In the genomic region with DNA sequence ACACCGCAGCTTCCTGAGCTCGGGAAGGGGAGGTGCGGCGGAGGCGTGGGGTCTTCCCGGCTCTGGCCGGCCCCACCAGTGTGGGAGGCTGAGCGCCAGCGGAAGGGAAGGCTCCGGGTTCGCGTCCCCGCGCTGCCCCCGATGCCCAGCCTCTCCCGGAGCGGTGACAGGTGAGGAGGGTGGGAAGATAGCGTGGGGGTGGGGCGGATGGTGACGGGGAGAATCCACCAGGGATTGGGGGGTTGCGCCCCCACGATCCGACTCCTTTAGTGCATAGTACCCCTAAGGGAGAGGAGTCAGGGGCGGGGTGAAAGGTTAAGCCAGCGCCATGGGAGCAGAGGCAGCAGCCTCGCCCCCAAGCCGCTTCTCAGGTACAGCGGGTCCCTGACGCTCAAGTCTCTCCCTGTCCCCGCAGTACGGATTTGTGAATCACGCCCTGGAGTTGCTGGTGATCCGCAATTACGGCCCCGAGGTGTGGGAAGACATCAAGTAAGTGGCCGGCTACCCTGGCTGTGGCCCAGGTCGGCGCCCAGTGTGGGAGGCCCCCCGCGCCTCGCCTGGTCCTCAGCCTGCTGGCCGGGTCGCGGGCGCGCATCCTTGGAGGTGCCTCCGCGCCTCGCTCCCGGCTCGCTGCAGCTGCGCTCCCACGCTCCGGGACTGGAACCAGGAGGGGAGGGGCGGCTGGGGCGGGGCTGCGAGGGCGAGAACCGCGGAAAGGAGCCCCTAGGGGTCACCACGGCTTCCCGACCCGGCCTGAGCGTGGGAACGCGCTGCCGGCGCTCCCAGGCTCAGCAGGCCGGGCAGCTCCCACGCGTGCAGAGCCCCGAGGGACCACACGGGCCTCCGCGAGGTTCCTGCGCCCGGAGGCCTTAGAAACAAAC, we compare ENCODE assay signal across 8 cellular contexts. TPM values are rescaled to one million over a fixed set of nuclear protein-coding genes. Genes with fewer than 3 reads are reported as not detected.
DNase-seq lines count a peak whose midpoint lies in the region; ATAC-seq, FAIRE-seq and TF ChIP-seq lines count a peak whose summit lies in the region.

No MANE protein-coding gene starts in this region.

- POLR2A ChIA-PET in AG04449 (lab: Yijun Ruan, JAX) (no interaction called here), WTC11 (lab: Charles Lee) (interaction anchor here (0.6 kb wide), 1 partner anchor 255 kb away, joined by 4 read pairs; no protein-coding TSS in a partner anchor)
- POLR2A ChIA-PET in naive thymus-derived CD8-positive, alpha-beta T cell (lab: Charles Lee) = no interaction called here

- H3K9me3 ChIP-seq in effector memory CD4-positive, alpha-beta T cell (ENCODE audit: control insufficient read depth, low read length) = no peaks in the 10 kb centered on the region

- H3K27me3 Mint-ChIP-seq in WTC11 (ENCODE audit: low read depth) = peaks cover 23% of the 10 kb centered on the region
- H3K27me3 Mint-ChIP-seq in naive thymus-derived CD8-positive, alpha-beta T cell = peaks cover 16 to 61% (median 31%) of the 10 kb centered on the region in 5 donors

- peak overlapping the region; percentile 68 for H3K4me3 Mint-ChIP-seq in WTC11
- H3K4me3 Mint-ChIP-seq in naive thymus-derived CD8-positive, alpha-beta T cell = peak overlapping the region in 9 of 10 donors; percentile 43 to 70 (median 62)

- TF ChIP-seq CTCF in AG04449 (IDR thresholded peaks at IDR 0.05; ENCODE audit: insufficient read depth, low read length, missing control alignments) (no peak), WTC11 (IDR thresholded peaks at IDR 0.05) (no peak), fibroblast of pulmonary artery (IDR thresholded peaks at IDR 0.05; ENCODE audit: low read length, missing control alignments) (no peak)

- H3K36me3 ChIP-seq in effector memory CD4-positive, alpha-beta T cell (ENCODE audit: control insufficient read depth, insufficient read depth, low read length) = no peaks in the 10 kb centered on the region

- H3K4me1 ChIP-seq in effector memory CD4-positive, alpha-beta T cell (ENCODE audit: control insufficient read depth, insufficient read depth, low read length, poor library complexity, severe bottlenecking) = peaks cover 8% of the 10 kb centered on the region

- DNase-seq in AG04449 (ENCODE audit: low read depth, low spot score) = no peak
- peak; percentile 50 for DNase-seq in WTC11 (ENCODE audit: low spot score)
- DNase-seq in fibroblast of pulmonary artery (ENCODE audit: low read depth) = peak; percentile 33
- DNase-seq in naive thymus-derived CD8-positive, alpha-beta T cell = peak in 3 of 10 donors; percentile 0 to 7 (median 5)
- DNase-seq in GM12892 (ENCODE audit: insufficient read length) = no peak
- DNase-seq in effector memory CD4-positive, alpha-beta T cell = no peak

- peaks cover 23% of the 10 kb centered on the region for H3K4me1 Mint-ChIP-seq in WTC11
- H3K4me1 Mint-ChIP-seq in naive thymus-derived CD8-positive, alpha-beta T cell = peaks cover 0 to 10% (median 9%) of the 10 kb centered on the region in 4 donors

- peaks cover 10% of the 10 kb centered on the region for H3K9me3 Mint-ChIP-seq in WTC11
- H3K9me3 Mint-ChIP-seq in naive thymus-derived CD8-positive, alpha-beta T cell = peaks cover 0 to 4% (median 0%) of the 10 kb centered on the region in 9 donors

- H3K27ac Mint-ChIP-seq in WTC11 = no peak overlapping the region
- no peak overlapping the region for H3K27ac Mint-ChIP-seq in naive thymus-derived CD8-positive, alpha-beta T cell

- H3K4me3 ChIP-seq in AG04449 (ENCODE audit: low read depth, low read length) (peak overlapping the region; percentile 60), fibroblast of pulmonary artery (replicated peaks; ENCODE audit: low read depth, low read length) (peak overlapping the region; percentile 57)
- H3K4me3 ChIP-seq in effector memory CD4-positive, alpha-beta T cell (ENCODE audit: insufficient read depth, low read depth, low read length, poor library complexity, severe bottlenecking) = no peak overlapping the region

- H3K27me3 ChIP-seq in effector memory CD4-positive, alpha-beta T cell (replicated peaks; ENCODE audit: control insufficient read depth, insufficient read depth, low read length, poor library complexity, severe bottlenecking) = peaks cover 6% of the 10 kb centered on the region

- no peaks in the 10 kb centered on the region for H3K36me3 Mint-ChIP-seq in WTC11
- H3K36me3 Mint-ChIP-seq in naive thymus-derived CD8-positive, alpha-beta T cell = no peaks in the 10 kb centered on the region

- FAIRE-seq in GM12892 (lab: Jason Lieb, UNC) = no peak

- CTCF ChIA-PET in AG04449 (lab: Yijun Ruan, JAX) = interaction anchor here (1.0 kb wide), 1 partner anchor 28 kb away, joined by 3 read pairs; no protein-coding TSS in a partner anchor
- CTCF ChIA-PET in WTC11 (lab: Charles Lee) = interaction anchor here (1.0 to 1.3 kb wide), 2 partner anchors 13 to 230 kb away, joined by 3 to 5 read pairs; no protein-coding TSS in a partner anchor

- no peak for TF ChIP-seq POLR2A in GM12892 (IDR thresholded peaks at IDR 0.05; ENCODE audit: low read depth, low read length)

- ATAC-seq in GM18870 (IDR thresholded peaks at IDR 0.05; ENCODE audit: unreplicated experiment) (peak; percentile 8), HG03159 (IDR thresholded peaks at IDR 0.05; ENCODE audit: unreplicated experiment) (peak; percentile 21), WTC11 (peak; percentile 19)
- peak in 1 of 2 donors; percentile 19 for ATAC-seq in naive thymus-derived CD8-positive, alpha-beta T cell

- no peak overlapping the region for H3K27ac ChIP-seq in effector memory CD4-positive, alpha-beta T cell (ENCODE audit: insufficient read depth, low read length, poor library complexity, severe bottlenecking)

TF ChIP-seq in WTC11, 78 proteins besides CTCF, POLR2A, EP300 and RAD21:
- no peak for TF ChIP-seq NR3C1 (CRISPR knock-in tag; conservative IDR thresholded peaks at IDR 0.05; ENCODE audit: low read depth)
- TF ChIP-seq PRRX2 (CRISPR knock-in tag; IDR thresholded peaks at IDR 0.05) = no peak
- TF ChIP-seq TEAD1 (CRISPR knock-in tag; IDR thresholded peaks at IDR 0.05) = 0 out of 2 replicates have a peak, but pooled peaks have one; percentile 13

RNA-seq across cellular contexts. Expression of gene GUCY1B1, which starts 0.8 kb away (rescaled TPM):
- 6.4 to 12.7 TPM (median 7.1 TPM) in 3 replicates for total RNA-seq in WTC11 (2021)
- total RNA-seq in naive thymus-derived CD8-positive, alpha-beta T cell = not detected
- polyA plus RNA-seq in naive thymus-derived CD8-positive, alpha-beta T cell = not detected
- polyA plus RNA-seq in GM12892 (2012; ENCODE audit: missing spikeins) = 0.91 TPM

Comparison
In these comparisons a context has a peak if more than half of its experiments do, and no peak if none do; other contexts are left out.
1. DNase-seq: peak in WTC11 (single experiment) and fibroblast of pulmonary artery (single experiment); none in AG04449 (single experiment), GM12892 (single experiment) and effector memory CD4-positive, alpha-beta T cell (0 of 3).